In genomic region chr19:18612051-18612771, GRCh38 we compare ENCODE assay signal across 8 cellular contexts. TPM values are rescaled to one million over a fixed set of nuclear protein-coding genes. Genes with fewer than 3 reads are reported as not detected.
DNase-seq lines count a peak whose midpoint lies in the region; ATAC-seq, FAIRE-seq and TF ChIP-seq lines count a peak whose summit lies in the region.

No MANE protein-coding gene starts in this region.

- no peaks in the 10 kb centered on the region for H4K20me1 ChIP-seq in keratinocyte (ENCODE audit: control insufficient read depth, extremely low read depth, insufficient read depth, low read length)

- H3K9me1 ChIP-seq in keratinocyte (ENCODE audit: control insufficient read depth, extremely low read depth, insufficient read depth, low read length) = no peaks in the 10 kb centered on the region

- H3K36me3 Mint-ChIP-seq in activated naive CD4-positive, alpha-beta T cell treated with anti-CD3 and anti-CD28 coated beads for 36 hours (ENCODE audit: low read depth) = no peaks in the 10 kb centered on the region
- no peaks in the 10 kb centered on the region for H3K36me3 Mint-ChIP-seq in activated CD8-positive, alpha-beta T cell treated with anti-CD3 and anti-CD28 coated beads, Interleukin-2, amount 10 ng/mL, durations not matched to agents 7 days and 5 days (ENCODE audit: low read depth)

- no peaks in the 10 kb centered on the region for H3K79me2 ChIP-seq in keratinocyte (ENCODE audit: control insufficient read depth, insufficient read depth, low read length)

- POLR2A ChIA-PET in activated CD8-positive, alpha-beta T cell treated with anti-CD3 and anti-CD28 coated beads, Interleukin-2, amount 10 ng/mL, durations not matched to agents 7 days and 5 days (lab: Charles Lee) = interaction anchor here (0.6 kb wide), 1 partner anchor 52 kb away, joined by 3 read pairs; no protein-coding TSS in a partner anchor

- no peaks in the 10 kb centered on the region for H3K9me3 Mint-ChIP-seq in activated naive CD4-positive, alpha-beta T cell treated with anti-CD3 and anti-CD28 coated beads for 36 hours
- H3K9me3 Mint-ChIP-seq in activated CD8-positive, alpha-beta T cell treated with anti-CD3 and anti-CD28 coated beads, Interleukin-2, amount 10 ng/mL, durations not matched to agents 7 days and 5 days (ENCODE audit: insufficient read depth) = no peaks in the 10 kb centered on the region

- TF ChIP-seq CTCF in keratinocyte (optimal IDR thresholded peaks at IDR 0.05 in 1 of 3, IDR thresholded peaks at IDR 0.05 in 1 of 3, conservative IDR thresholded peaks at IDR 0.05 in 1 of 3; ENCODE audit: extremely low read depth in 1 of 3, insufficient read depth in 2 of 3, low read length in 3 of 3) = no peak

- H3K27ac ChIP-seq in keratinocyte (ENCODE audit: control insufficient read depth, insufficient read depth, low read length) (no peak overlapping the region), thymus (ENCODE audit: low read depth) (no peak overlapping the region)

- H2AFZ ChIP-seq in keratinocyte (ENCODE audit: control insufficient read depth, low read length) = no peak overlapping the region

- no peaks in the 10 kb centered on the region for H3K9me3 ChIP-seq in keratinocyte (ENCODE audit: control insufficient read depth, low read depth, low read length)
- H3K9me3 ChIP-seq in thymus (ENCODE audit: control insufficient read depth) = no peaks in the 10 kb centered on the region

- dilution Hi-C loops in keratinocyte (cut with MboI; ENCODE audit: extremely low pct_ligation_motif_present, low sequenced_read_pairs) = no loop called here

- FAIRE-seq in keratinocyte (lab: Jason Lieb, UNC) = no peak

- peaks cover 17% of the 10 kb centered on the region for H3K4me1 Mint-ChIP-seq in activated naive CD4-positive, alpha-beta T cell treated with anti-CD3 and anti-CD28 coated beads for 36 hours (ENCODE audit: low read depth)
- H3K4me1 Mint-ChIP-seq in activated CD8-positive, alpha-beta T cell treated with anti-CD3 and anti-CD28 coated beads, Interleukin-2, amount 10 ng/mL, durations not matched to agents 7 days and 5 days (ENCODE audit: low read depth) = peaks cover 18% of the 10 kb centered on the region

- no peak overlapping the region for H3K27ac Mint-ChIP-seq in activated naive CD4-positive, alpha-beta T cell treated with anti-CD3 and anti-CD28 coated beads for 36 hours
- H3K27ac Mint-ChIP-seq in activated CD8-positive, alpha-beta T cell treated with anti-CD3 and anti-CD28 coated beads, Interleukin-2, amount 10 ng/mL, durations not matched to agents 7 days and 5 days = no peak overlapping the region

- H3K4me3 ChIP-seq in keratinocyte (ENCODE audit: control insufficient read depth in 2 of 3, extremely low read depth in 1 of 3, insufficient read depth in 2 of 3, low read depth in 1 of 3, low read length in 3 of 3) = peak overlapping the region; percentile 17 to 20 (median 18)
- H3K4me3 ChIP-seq in thymus (ENCODE audit: low read length) = peak overlapping the region; percentile 48

- ATAC-seq in activated CD8-positive, alpha-beta T cell treated with anti-CD3 and anti-CD28 coated beads, Interleukin-2, amount 10 ng/mL, durations not matched to agents 7 days and 5 days = no peak
- no peak for ATAC-seq in GM18861 (IDR thresholded peaks at IDR 0.05; ENCODE audit: unreplicated experiment)
- no peak for ATAC-seq in GM21786 (IDR thresholded peaks at IDR 0.05; ENCODE audit: unreplicated experiment)

- H3K27me3 Mint-ChIP-seq in activated naive CD4-positive, alpha-beta T cell treated with anti-CD3 and anti-CD28 coated beads for 36 hours (ENCODE audit: low read depth) = peaks cover 63% of the 10 kb centered on the region
- peaks cover 72% of the 10 kb centered on the region for H3K27me3 Mint-ChIP-seq in activated CD8-positive, alpha-beta T cell treated with anti-CD3 and anti-CD28 coated beads, Interleukin-2, amount 10 ng/mL, durations not matched to agents 7 days and 5 days (ENCODE audit: low read depth)

- DNase-seq in activated naive CD4-positive, alpha-beta T cell treated with anti-CD3 and anti-CD28 coated beads for 36 hours = no peak
- no peak for DNase-seq in activated naive CD4-positive, alpha-beta T cell treated with Interleukin-2 at 50 U/mL for 16 hours
- DNase-seq in activated CD8-positive, alpha-beta T cell treated with anti-CD3 and anti-CD28 coated beads, Interleukin-2, amount 10 ng/mL, durations not matched to agents 7 days and 5 days = no peak
- DNase-seq in keratinocyte (ENCODE audit: low read depth, low spot score) (no peak), pons (ENCODE audit: low spot score) (no peak)

- intact Hi-C loops in activated naive CD4-positive, alpha-beta T cell treated with anti-CD3 and anti-CD28 coated beads for 36 hours (cut with micrococcal nuclease) = loop anchor here (10.0 kb wide), 1 partner anchor 173 kb away; no protein-coding TSS in a partner anchor

- H3K36me3 ChIP-seq in keratinocyte (ENCODE audit: control insufficient read depth in 2 of 2, extremely low read depth in 1 of 2, insufficient read depth in 2 of 2, low read length in 2 of 2) (no peaks in the 10 kb centered on the region), thymus (ENCODE audit: control insufficient read depth, insufficient read depth) (no peaks in the 10 kb centered on the region)

- no peak overlapping the region for H3K9ac ChIP-seq in keratinocyte (ENCODE audit: control insufficient read depth, extremely low read depth, insufficient read depth, low read length)

- WGBS in thymus = 5% methylated on average over 30 of the region's 30 CpGs

- peak overlapping the region; percentile 56 for H3K4me2 ChIP-seq in keratinocyte (ENCODE audit: control insufficient read depth, extremely low read depth, insufficient read depth, low read depth, low read length)

- peak overlapping the region; percentile 61 for H3K4me3 Mint-ChIP-seq in activated naive CD4-positive, alpha-beta T cell treated with anti-CD3 and anti-CD28 coated beads for 36 hours
- H3K4me3 Mint-ChIP-seq in activated CD8-positive, alpha-beta T cell treated with anti-CD3 and anti-CD28 coated beads, Interleukin-2, amount 10 ng/mL, durations not matched to agents 7 days and 5 days = peak overlapping the region; percentile 15

- CTCF ChIA-PET in activated naive CD4-positive, alpha-beta T cell treated with anti-CD3 and anti-CD28 coated beads for 36 hours (lab: Charles Lee) = interaction anchor here (0.5 to 1.2 kb wide), 2 partner anchors 21 to 70 kb away, joined by 3 to 7 read pairs; no protein-coding TSS in a partner anchor
- CTCF ChIA-PET in activated CD8-positive, alpha-beta T cell treated with anti-CD3 and anti-CD28 coated beads, Interleukin-2, amount 10 ng/mL, durations not matched to agents 7 days and 5 days (lab: Charles Lee) = interaction anchor here (1.0 to 1.3 kb wide), 2 partner anchors 23 to 161 kb away, joined by 3 read pairs; no protein-coding TSS in a partner anchor

- H3K4me1 ChIP-seq in keratinocyte (ENCODE audit: control insufficient read depth, extremely low read depth, insufficient read depth, low read length) = peaks cover 8% of the 10 kb centered on the region
- H3K4me1 ChIP-seq in thymus (ENCODE audit: control insufficient read depth, insufficient read depth, low read length) = peaks cover 2% of the 10 kb centered on the region

- H3K27me3 ChIP-seq in keratinocyte (ENCODE audit: control insufficient read depth, extremely low read depth, insufficient read depth, low read length) = peaks cover 75% of the 10 kb centered on the region
- H3K27me3 ChIP-seq in thymus (ENCODE audit: control insufficient read depth, insufficient read depth) = peaks cover 76% of the 10 kb centered on the region

RNA-seq across cellular contexts. Expression of gene TMEM59L, which starts 0.5 kb away (rescaled TPM):
- under 1 TPM; 0.21 to 0.40 TPM for total RNA-seq in activated naive CD4-positive, alpha-beta T cell treated with anti-CD3 and anti-CD28 coated beads for 36 hours
- not detected for total RNA-seq in activated CD8-positive, alpha-beta T cell treated with anti-CD3 and anti-CD28 coated beads, Interleukin-2, amount 10 ng/mL, durations not matched to agents 7 days and 5 days
- polyA plus RNA-seq in keratinocyte = 0.06 to 0.19 TPM in 2 of 3 replicates, not detected in the other
- polyA plus RNA-seq in keratinocyte (2011; ENCODE audit: low read depth) = 0.22 TPM
- polyA plus RNA-seq in keratinocyte (2011; cell fraction: cytosol; rRNA removed) = not detected in 2 replicates
- polyA plus RNA-seq in keratinocyte (2011; cell fraction: nucleus; rRNA removed) = 0.25 and 0.57 TPM in 2 replicates
- 0.28 and 0.41 TPM in 2 replicates for polyA plus RNA-seq in keratinocyte (2012; ENCODE audit: low replicate concordance)
- polyA minus RNA-seq in keratinocyte = not detected in 3 replicates
- polyA minus RNA-seq in keratinocyte (2011; cell fraction: cytosol; rRNA and poly(A)+ RNA removed) = not detected
- not detected in 2 replicates for polyA minus RNA-seq in keratinocyte (2011; cell fraction: nucleus; rRNA and poly(A)+ RNA removed)
- polyA plus RNA-seq in thymus = 0.96 TPM

RNA-seq across cellular contexts. Expression of gene CRLF1, which starts 5.6 kb away (rescaled TPM):
- not detected for total RNA-seq in activated naive CD4-positive, alpha-beta T cell treated with anti-CD3 and anti-CD28 coated beads for 36 hours
- not detected for total RNA-seq in activated CD8-positive, alpha-beta T cell treated with anti-CD3 and anti-CD28 coated beads, Interleukin-2, amount 10 ng/mL, durations not matched to agents 7 days and 5 days
- 0.20 to 1.5 TPM (median 0.98 TPM) in 3 replicates for polyA plus RNA-seq in keratinocyte
- 0.59 TPM for polyA plus RNA-seq in keratinocyte (2011; ENCODE audit: low read depth)
- 0.63 and 3.2 TPM in 2 replicates for polyA plus RNA-seq in keratinocyte (2011; cell fraction: cytosol; rRNA removed)
- polyA plus RNA-seq in keratinocyte (2011; cell fraction: nucleus; rRNA removed) = 4.6 and 5.5 TPM in 2 replicates
- polyA plus RNA-seq in keratinocyte (2012; ENCODE audit: low replicate concordance) = 4.7 and 7.5 TPM in 2 replicates
- polyA minus RNA-seq in keratinocyte = 1.2 TPM in 1 of 3 replicates, not detected in the others
- polyA minus RNA-seq in keratinocyte (2011; cell fraction: cytosol; rRNA and poly(A)+ RNA removed) = 9.6 TPM
- 2.4 and 2.6 TPM in 2 replicates for polyA minus RNA-seq in keratinocyte (2011; cell fraction: nucleus; rRNA and poly(A)+ RNA removed)
- 17.9 TPM for polyA plus RNA-seq in thymus

RNA-seq across cellular contexts. Expression of gene REX1BD, which starts 23.6 kb away (rescaled TPM):
- total RNA-seq in activated naive CD4-positive, alpha-beta T cell treated with anti-CD3 and anti-CD28 coated beads for 36 hours = 10 to 100 TPM; 62.9 to 68.5 TPM
- 10 to 100 TPM; 91.5 to 98.7 TPM for total RNA-seq in activated CD8-positive, alpha-beta T cell treated with anti-CD3 and anti-CD28 coated beads, Interleukin-2, amount 10 ng/mL, durations not matched to agents 7 days and 5 days
- polyA plus RNA-seq in keratinocyte (29.5 to 36.9 TPM (median 31.9 TPM) in 3 replicates), thymus (104 TPM)
- polyA plus RNA-seq in keratinocyte (2011; ENCODE audit: low read depth) = 10.8 TPM
- polyA plus RNA-seq in keratinocyte (2011; cell fraction: cytosol; rRNA removed) = 5.6 and 30.0 TPM in 2 replicates
- 49.9 and 53.2 TPM in 2 replicates for polyA plus RNA-seq in keratinocyte (2011; cell fraction: nucleus; rRNA removed)
- polyA plus RNA-seq in keratinocyte (2012; ENCODE audit: low replicate concordance) = 23.0 and 72.1 TPM in 2 replicates
- polyA minus RNA-seq in keratinocyte = 1.7 to 4.6 TPM (median 2.8 TPM) in 3 replicates
- 23.8 TPM for polyA minus RNA-seq in keratinocyte (2011; cell fraction: cytosol; rRNA and poly(A)+ RNA removed)
- 5.7 and 6.3 TPM in 2 replicates for polyA minus RNA-seq in keratinocyte (2011; cell fraction: nucleus; rRNA and poly(A)+ RNA removed)

RNA-seq across cellular contexts. Expression of gene KLHL26, which starts 24.6 kb away (rescaled TPM):
- total RNA-seq in activated naive CD4-positive, alpha-beta T cell treated with anti-CD3 and anti-CD28 coated beads for 36 hours = 10 to 100 TPM in 1 of 2 experiments, 1 to 10 TPM in 1; 8.9 to 12.0 TPM
- total RNA-seq in activated CD8-positive, alpha-beta T cell treated with anti-CD3 and anti-CD28 coated beads, Interleukin-2, amount 10 ng/mL, durations not matched to agents 7 days and 5 days = 10 to 100 TPM; 13.2 to 13.4 TPM
- polyA plus RNA-seq in keratinocyte (0.68 to 2.0 TPM (median 1.3 TPM) in 3 replicates), thymus (4.0 TPM)
- polyA plus RNA-seq in keratinocyte (2011; ENCODE audit: low read depth) = 2.0 TPM
- 0.96 and 2.0 TPM in 2 replicates for polyA plus RNA-seq in keratinocyte (2011; cell fraction: cytosol; rRNA removed)
- 2.1 and 2.7 TPM in 2 replicates for polyA plus RNA-seq in keratinocyte (2011; cell fraction: nucleus; rRNA removed)
- polyA plus RNA-seq in keratinocyte (2012; ENCODE audit: low replicate concordance) = 2.4 and 3.0 TPM in 2 replicates
- polyA minus RNA-seq in keratinocyte = 0.83 to 3.1 TPM (median 2.3 TPM) in 3 replicates
- 13.0 TPM for polyA minus RNA-seq in keratinocyte (2011; cell fraction: cytosol; rRNA and poly(A)+ RNA removed)
- 2.3 and 9.3 TPM in 2 replicates for polyA minus RNA-seq in keratinocyte (2011; cell fraction: nucleus; rRNA and poly(A)+ RNA removed)

RNA-seq across cellular contexts. Expression of gene UBA52, which starts 40.6 kb away (rescaled TPM):
- total RNA-seq in activated naive CD4-positive, alpha-beta T cell treated with anti-CD3 and anti-CD28 coated beads for 36 hours = 1,000 to 10,000 TPM; 1,997 to 2,122 TPM
- total RNA-seq in activated CD8-positive, alpha-beta T cell treated with anti-CD3 and anti-CD28 coated beads, Interleukin-2, amount 10 ng/mL, durations not matched to agents 7 days and 5 days = 1,000 to 10,000 TPM; 1,452 to 1,556 TPM
- polyA plus RNA-seq in keratinocyte = 1,376 to 2,465 TPM (median 1,831 TPM) in 3 replicates
- 216 TPM for polyA plus RNA-seq in keratinocyte (2011; ENCODE audit: low read depth)
- polyA plus RNA-seq in keratinocyte (2011; cell fraction: cytosol; rRNA removed) = 2,363 and 2,845 TPM in 2 replicates
- 509 and 673 TPM in 2 replicates for polyA plus RNA-seq in keratinocyte (2011; cell fraction: nucleus; rRNA removed)
- polyA plus RNA-seq in keratinocyte (2012; ENCODE audit: low replicate concordance) = 2,069 and 2,114 TPM in 2 replicates
- 1,899 to 3,393 TPM (median 2,443 TPM) in 3 replicates for polyA minus RNA-seq in keratinocyte
- polyA minus RNA-seq in keratinocyte (2011; cell fraction: cytosol; rRNA and poly(A)+ RNA removed) = 1,175 TPM
- 197 and 227 TPM in 2 replicates for polyA minus RNA-seq in keratinocyte (2011; cell fraction: nucleus; rRNA and poly(A)+ RNA removed)
- polyA plus RNA-seq in thymus = 1,270 TPM
